19 cellular contexts compared by ENCODE assay signal in genomic region chrX:124938715-124939114, GRCh38. TPM values are rescaled to one million over a fixed set of nuclear protein-coding genes. Genes with fewer than 3 reads are reported as not detected.
DNase-seq lines count a peak whose midpoint lies in the region; ATAC-seq, FAIRE-seq and TF ChIP-seq lines count a peak whose summit lies in the region.
"Had no signal": no experiment of that assay in that cellular context is flagged by ENCODE, and none has a peak within 500 bp of the region (broad histone marks: within the 10 kb centered on the region; RNA-seq: fewer than 3 reads in every experiment).

No MANE protein-coding gene starts in this region.

- no peaks in the 10 kb centered on the region for H3K27me3 ChIP-seq in SJCRH30
- H3K27me3 ChIP-seq: BE2C had no signal

- no peak for TF ChIP-seq EP300 in A549 (IDR thresholded peaks at IDR 0.05)

- no peaks in the 10 kb centered on the region for H3K4me1 ChIP-seq in A549
- H3K4me1 ChIP-seq in SJCRH30 = no peaks in the 10 kb centered on the region
- H3K4me1 ChIP-seq: BE2C had no signal

- ATAC-seq in A549 = no peak
- ATAC-seq: GM12878, HCT116 had no signal

- 0% methylated on average over 2 of the region's 2 CpGs for WGBS in A549 (ENCODE audit: missing lambda C conversion rate)

- CTCF ChIA-PET in A549 (lab: Yijun Ruan, JAX) = no interaction called here

- H3K4me2 ChIP-seq in A549 = no peak overlapping the region

- DNase-seq in NCI-H146 (lab: John Stamatoyannopoulos, UW) (peak; percentile 12), NCI-H146 treated with DMSO at 0.1 percent for 48 hours (lab: John Stamatoyannopoulos, UW; ENCODE audit: unreplicated experiment) (no peak), A549 (ENCODE audit: low read depth in 1 of 2, low spot score in 1 of 2) (no peak), NCI-H446 (lab: John Stamatoyannopoulos, UW) (peak; percentile 77 to 89), inferior parietal cortex (ENCODE audit: extremely low spot score) (peak; percentile 2), D721Med (ENCODE audit: insufficient read length, low spot score) (no peak), SJCRH30 (no peak)
- DNase-seq: ACHN; BE2C; CD4-positive, CD25-positive, alpha-beta regulatory T cell; CD8-positive, alpha-beta memory T cell; COR-L47; DMS79 treated with DMSO at 0.1 percent for 48 hours; GOT3; H7; HFFc6 had no signal

- FAIRE-seq in A549 (lab: Jason Lieb, UNC) (peak; percentile 89), D721Med (lab: Jason Lieb, UNC) (no peak)
- FAIRE-seq: GM12878 had no signal

- H3K4me3 ChIP-seq in A549 = no peak overlapping the region
- no peak overlapping the region for H3K4me3 ChIP-seq in SJCRH30
- H3K4me3 ChIP-seq: GM12878 had no signal

- POLR2A ChIA-PET in A549 (lab: Yijun Ruan, JAX) = no interaction called here

- H3K27ac ChIP-seq in A549 (no peak overlapping the region), SJCRH30 (no peak overlapping the region)
- H3K27ac ChIP-seq: HL-60 had no signal

- H3K9me3 ChIP-seq in A549 = no peaks in the 10 kb centered on the region
- no peaks in the 10 kb centered on the region for H3K9me3 ChIP-seq in SJCRH30 (replicated peaks)
- H3K9me3 ChIP-seq: BE2C had no signal

- no peak for TF ChIP-seq POLR2A in A549 (IDR thresholded peaks at IDR 0.05; ENCODE audit: low read length)

- no peaks in the 10 kb centered on the region for H3K36me3 ChIP-seq in SJCRH30
- H3K36me3 ChIP-seq: BE2C had no signal

- TF ChIP-seq CTCF in A549 (IDR thresholded peaks at IDR 0.05) (no peak), D721Med (IDR thresholded peaks at IDR 0.05; ENCODE audit: insufficient read depth, missing control alignments) (no peak)

- no peak for TF ChIP-seq RAD21 in A549 (conservative IDR thresholded peaks at IDR 0.05 in 1 of 2, IDR thresholded peaks at IDR 0.05 in 1 of 2)

TF ChIP-seq in A549, 52 proteins besides CTCF, POLR2A, EP300 and RAD21:
- TF ChIP-seq MAZ (IDR thresholded peaks at IDR 0.05; ENCODE audit: borderline replicate concordance, low read depth, low read length) = no peak
- TF ChIP-seq CHD4 (IDR thresholded peaks at IDR 0.05; ENCODE audit: borderline replicate concordance) = no peak
- TF ChIP-seq USF2 (IDR thresholded peaks at IDR 0.05) = no peak
- TF ChIP-seq MYC (IDR thresholded peaks at IDR 0.05; ENCODE audit: borderline replicate concordance, low read length) = no peak
- TF ChIP-seq KDM1A (IDR thresholded peaks at IDR 0.05; ENCODE audit: low read depth) = no peak
- no peak for TF ChIP-seq SREBF2 (IDR thresholded peaks at IDR 0.05)
- TF ChIP-seq HES2 (IDR thresholded peaks at IDR 0.05) = no peak
- no peak for TF ChIP-seq ZNF302 (CRISPR knock-in tag; IDR thresholded peaks at IDR 0.05)
- no peak for TF ChIP-seq BCL3 (IDR thresholded peaks at IDR 0.05)
- TF ChIP-seq POLR2AphosphoS2 (conservative IDR thresholded peaks at IDR 0.05; ENCODE audit: low read length) = no peak
- TF ChIP-seq ZSCAN20 (CRISPR knock-in tag; IDR thresholded peaks at IDR 0.05) = no peak
- TF ChIP-seq HMGXB4 (CRISPR knock-in tag; IDR thresholded peaks at IDR 0.05; ENCODE audit: borderline replicate concordance) = no peak
- TF ChIP-seq HOXA7 (CRISPR knock-in tag; IDR thresholded peaks at IDR 0.05) = no peak
- TF ChIP-seq EHMT2 (IDR thresholded peaks at IDR 0.05; ENCODE audit: low read depth) = no peak
- TF ChIP-seq CBX8 (IDR thresholded peaks at IDR 0.05) = no peak
- no peak for TF ChIP-seq GATA3 (IDR thresholded peaks at IDR 0.05; ENCODE audit: borderline replicate concordance)
- TF ChIP-seq FOSB (CRISPR knock-in tag; IDR thresholded peaks at IDR 0.05) = no peak
- TF ChIP-seq RFX5 (IDR thresholded peaks at IDR 0.05) = no peak
- no peak for TF ChIP-seq ESRRA (IDR thresholded peaks at IDR 0.05; ENCODE audit: borderline replicate concordance, low read length)
TF ChIP-seq in A549: peak in this region for 0.

RNA-seq across cellular contexts. Expression of gene TENM1, which starts 24.9 kb away (rescaled TPM):
- polyA plus RNA-seq in A549 (2011; rRNA removed) (0.04 and 0.11 TPM in 2 replicates), A549 (2017; fragmentation: RNase III; extraction: RNeasy Plus Mini Kit Qiagen cat#74134 plus additional on column Dnase treatment) (under 0.01 to 0.01 TPM in 2 of 3 replicates, not detected in the other)
- polyA plus RNA-seq in A549 (2012; cell fraction: cytosol; rRNA removed) = not detected in 2 replicates
- under 0.01 and 0.02 TPM in 2 replicates for polyA plus RNA-seq in A549 (2012; cell fraction: nucleus; rRNA removed)
- 0.04 and 0.15 TPM in 2 replicates for polyA minus RNA-seq in A549 (2011; rRNA and poly(A)+ RNA removed)
- 0.15 and 0.24 TPM in 2 replicates for total RNA-seq in SJCRH30 (2014; rRNA removed; shearing (Covaris generic))
- total RNA-seq: HFFc6 had no signal

Comparison
In these comparisons a context has a peak if more than half of its experiments do, and no peak if none do; other contexts are left out.
1. DNase-seq: peak in NCI-H146 (single experiment), NCI-H446 (2 of 2) and inferior parietal cortex (single experiment); none in NCI-H146 treated with DMSO at 0.1 percent for 48 hours (single experiment), A549 (0 of 2), D721Med (single experiment) and SJCRH30 (0 of 2).